Comparison of ENCODE assay signal across 2 cellular contexts in the genomic region with DNA sequence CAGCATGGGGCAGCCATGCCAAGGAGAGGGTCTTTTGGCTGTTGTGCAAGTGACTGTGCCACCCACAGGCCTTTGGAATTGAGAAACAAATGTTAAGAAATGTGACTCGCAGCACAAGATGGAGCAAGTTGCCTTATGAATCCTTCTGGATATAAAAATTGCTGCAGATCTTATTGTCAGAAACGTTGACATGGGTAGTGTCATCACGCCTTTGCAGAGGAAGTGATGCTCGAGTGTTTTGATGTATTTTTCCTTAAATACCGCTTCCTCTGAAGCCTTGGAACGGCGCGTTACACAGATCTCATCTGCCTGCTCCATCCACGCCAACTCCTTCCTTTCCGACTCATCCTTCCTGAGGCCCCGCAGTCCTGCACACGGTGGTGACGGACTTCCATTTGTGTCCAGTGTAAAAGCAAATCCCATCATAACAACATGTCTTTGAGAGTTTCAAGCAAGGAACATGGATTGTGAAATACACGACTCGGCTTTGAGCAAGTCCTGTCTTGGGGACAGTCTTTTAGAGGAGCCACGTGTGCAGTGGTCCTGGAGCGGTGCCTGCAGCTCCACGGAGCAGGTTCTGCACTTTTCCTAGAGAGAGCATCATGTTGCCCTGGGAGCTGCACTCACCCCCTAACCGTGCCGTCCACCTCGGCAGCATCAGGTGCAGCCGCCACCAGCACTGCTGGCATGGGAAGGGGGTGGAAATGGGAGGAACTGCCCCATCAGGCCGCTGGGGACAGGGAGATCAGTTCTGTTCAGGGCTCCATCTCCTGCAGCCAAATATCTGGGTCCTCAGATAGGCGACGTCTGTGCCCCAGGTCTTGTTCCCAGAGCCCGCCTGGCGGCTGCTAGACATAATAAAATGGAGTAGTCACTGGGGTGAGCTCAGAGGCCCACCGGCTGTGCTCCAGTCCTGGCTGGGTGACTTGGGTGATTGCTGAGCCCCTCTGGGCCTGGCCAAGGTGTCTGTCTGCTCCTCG.
TF ChIP-seq lines count a peak whose summit lies in the region.

No MANE protein-coding gene starts in this region.

TF ChIP-seq in GM12891, 5 proteins besides CTCF, POLR2A, EP300 and RAD21 (continued from another document):
- no peak for TF ChIP-seq POU2F2 (IDR thresholded peaks at IDR 0.05; ENCODE audit: low read depth, low read length)

TF ChIP-seq in HEK293T, 16 proteins besides CTCF, POLR2A, EP300 and RAD21 (continued from another document):
- TF ChIP-seq NFRKB (IDR thresholded peaks at IDR 0.05) (no peak), ELF4 (IDR thresholded peaks at IDR 0.05) (no peak), FOXK2 (IDR thresholded peaks at IDR 0.05) (no peak), TARDBP (IDR thresholded peaks at IDR 0.05) (no peak), FOXM1 (IDR thresholded peaks at IDR 0.05; ENCODE audit: borderline replicate concordance) (no peak), BHLHE40 (IDR thresholded peaks at IDR 0.05; ENCODE audit: borderline replicate concordance) (no peak), FOXA1 (IDR thresholded peaks at IDR 0.05) (no peak), ARNT (IDR thresholded peaks at IDR 0.05) (no peak), CTBP1 (IDR thresholded peaks at IDR 0.05; ENCODE audit: borderline replicate concordance) (no peak), ZNF384 (IDR thresholded peaks at IDR 0.05) (no peak)
- TF ChIP-seq, protein P1, sequence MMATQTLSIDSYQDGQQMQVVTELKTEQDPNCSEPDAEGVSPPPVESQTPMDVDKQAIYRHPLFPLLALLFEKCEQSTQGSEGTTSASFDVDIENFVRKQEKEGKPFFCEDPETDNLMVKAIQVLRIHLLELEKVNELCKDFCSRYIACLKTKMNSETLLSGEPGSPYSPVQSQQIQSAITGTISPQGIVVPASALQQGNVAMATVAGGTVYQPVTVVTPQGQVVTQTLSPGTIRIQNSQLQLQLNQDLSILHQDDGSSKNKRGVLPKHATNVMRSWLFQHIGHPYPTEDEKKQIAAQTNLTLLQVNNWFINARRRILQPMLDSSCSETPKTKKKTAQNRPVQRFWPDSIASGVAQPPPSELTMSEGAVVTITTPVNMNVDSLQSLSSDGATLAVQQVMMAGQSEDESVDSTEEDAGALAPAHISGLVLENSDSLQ (IDR thresholded peaks at IDR 0.05), result no peak
